11 cellular contexts compared by ENCODE assay signal in the genomic region with DNA sequence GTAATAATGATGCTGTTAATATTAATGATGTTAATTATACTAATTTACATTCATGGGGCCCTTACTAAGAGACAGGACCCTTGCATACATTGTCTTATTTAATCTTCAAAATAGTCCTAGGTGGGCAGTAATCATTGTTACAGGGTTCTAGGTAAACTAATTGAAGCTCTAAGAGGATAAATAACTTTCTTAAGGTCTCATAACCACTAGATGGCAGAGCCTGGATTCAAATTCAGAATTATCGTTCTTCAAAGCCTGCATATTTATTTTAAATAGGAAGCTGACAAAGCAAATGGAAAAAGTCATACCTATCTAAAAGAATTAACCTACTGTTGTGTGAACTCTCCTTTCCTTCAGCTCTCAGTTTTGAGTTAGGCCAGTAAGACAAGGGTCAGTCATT. TPM values are rescaled to one million over a fixed set of nuclear protein-coding genes. Genes with fewer than 3 reads are reported as not detected.
A peak's percentile ranks its signal among the peaks of the same experiment; 100 is the strongest.
DNase-seq lines count a peak whose midpoint lies in the region; ATAC-seq and TF ChIP-seq lines count a peak whose summit lies in the region.
"Had no signal": no experiment of that assay in that cellular context is flagged by ENCODE, and none has a peak within 500 bp of the region (broad histone marks: within the 10 kb centered on the region; RNA-seq: fewer than 3 reads in every experiment).

No MANE protein-coding gene starts in this region.

- no peaks in the 10 kb centered on the region for H3K27me3 ChIP-seq in psoas muscle (ENCODE audit: insufficient read depth in 3 of 3, low read length in 2 of 3)
- H3K27me3 ChIP-seq: colonic mucosa had no signal

- H3K9me3 Mint-ChIP-seq in activated naive CD8-positive, alpha-beta T cell treated with anti-CD3 and anti-CD28 coated beads, Interleukin-2, amount 50 U/mL, for 24 hours = no peaks in the 10 kb centered on the region

- no peak for TF ChIP-seq POLR2A in lower leg skin (IDR thresholded peaks at IDR 0.05)

- peaks cover 3% of the 10 kb centered on the region for H3K27me3 Mint-ChIP-seq in activated naive CD8-positive, alpha-beta T cell treated with anti-CD3 and anti-CD28 coated beads, Interleukin-2, amount 50 U/mL, for 24 hours
- H3K27me3 Mint-ChIP-seq: activated CD4-positive, alpha-beta memory T cell treated with anti-CD3 and anti-CD28 coated beads for 36 hours had no signal

- no peak overlapping the region for H3K27ac ChIP-seq in psoas muscle
- H3K27ac ChIP-seq: colonic mucosa had no signal

- intact Hi-C loops in psoas muscle (cut with DNase I) = no loop called here
- intact Hi-C loops in lower leg skin (cut with DNase I; ENCODE audit: low total_unique reads) = no loop called here

- no peaks in the 10 kb centered on the region for H3K36me3 Mint-ChIP-seq in activated naive CD8-positive, alpha-beta T cell treated with anti-CD3 and anti-CD28 coated beads, Interleukin-2, amount 50 U/mL, for 24 hours (ENCODE audit: low read depth)
- H3K36me3 Mint-ChIP-seq: activated CD4-positive, alpha-beta memory T cell treated with anti-CD3 and anti-CD28 coated beads for 36 hours had no signal

- no peak for ATAC-seq in psoas muscle
- ATAC-seq in activated naive CD8-positive, alpha-beta T cell treated with anti-CD3 and anti-CD28 coated beads, Interleukin-2, amount 50 U/mL, for 24 hours = no peak

- DNase-seq in SKM-1 treated with dmso at 0.1 percent for 144 hours (lab: John Stamatoyannopoulos, UW; ENCODE audit: unreplicated experiment) (peak; percentile 10), SKM-1 (lab: John Stamatoyannopoulos, UW; ENCODE audit: unreplicated experiment) (no peak), NCI-H748 treated with DMSO at 0.1 percent for 48 hours (lab: John Stamatoyannopoulos, UW) (peak; percentile 66), dermis blood vessel endothelial cell (peak; percentile 50), psoas muscle (no peak), lower leg skin (ENCODE audit: low spot score in 2 of 2) (no peak)
- DNase-seq in activated naive CD8-positive, alpha-beta T cell treated with anti-CD3 and anti-CD28 coated beads, Interleukin-2, amount 50 U/mL, for 24 hours = no peak
- DNase-seq in stimulated activated CD8-positive, alpha-beta memory T cell treated with anti-CD3 and anti-CD28 coated beads, Interleukin-4, amount 100 ng/mL, for 48 hours = no peak
- DNase-seq: activated CD4-positive, alpha-beta memory T cell treated with anti-CD3 and anti-CD28 coated beads for 36 hours; colonic mucosa; NCI-H2107 had no signal

- H3K4me3 ChIP-seq in psoas muscle = no peak overlapping the region
- H3K4me3 ChIP-seq in lower leg skin (ENCODE audit: low read depth, poor library complexity, severe bottlenecking) = no peak overlapping the region
- H3K4me3 ChIP-seq: colonic mucosa had no signal

- H3K36me3 ChIP-seq in psoas muscle (ENCODE audit: insufficient read depth in 1 of 2, low read depth in 1 of 2) = no peaks in the 10 kb centered on the region
- H3K36me3 ChIP-seq: colonic mucosa had no signal

- H3K27ac Mint-ChIP-seq in activated naive CD8-positive, alpha-beta T cell treated with anti-CD3 and anti-CD28 coated beads, Interleukin-2, amount 50 U/mL, for 24 hours = no peak overlapping the region
- H3K27ac Mint-ChIP-seq: activated CD4-positive, alpha-beta memory T cell treated with anti-CD3 and anti-CD28 coated beads for 36 hours had no signal

- H3K4me1 Mint-ChIP-seq in activated naive CD8-positive, alpha-beta T cell treated with anti-CD3 and anti-CD28 coated beads, Interleukin-2, amount 50 U/mL, for 24 hours = no peaks in the 10 kb centered on the region

- H3K4me3 Mint-ChIP-seq in activated naive CD8-positive, alpha-beta T cell treated with anti-CD3 and anti-CD28 coated beads, Interleukin-2, amount 50 U/mL, for 24 hours = no peak overlapping the region
- H3K4me3 Mint-ChIP-seq: activated CD4-positive, alpha-beta memory T cell treated with anti-CD3 and anti-CD28 coated beads for 36 hours had no signal

- TF ChIP-seq CTCF in psoas muscle (IDR thresholded peaks at IDR 0.05) (peak; percentile 22), lower leg skin (IDR thresholded peaks at IDR 0.05) (no peak)

- 39 to 53% (median 46%) methylated on average over 1 of the region's 1 CpG for WGBS in psoas muscle, 3 donors
- WGBS in lower leg skin, 2 donors = 18 to 21% methylated on average over 1 of the region's 1 CpG

- no peaks in the 10 kb centered on the region for H3K9me3 ChIP-seq in psoas muscle
- H3K9me3 ChIP-seq: colonic mucosa had no signal

- no peaks in the 10 kb centered on the region for H3K4me1 ChIP-seq in psoas muscle
- H3K4me1 ChIP-seq: colonic mucosa had no signal

RNA-seq across cellular contexts. Expression of a gene that starts 23.5 kb away (rescaled TPM):
- 6.1 and 9.7 TPM in 2 replicates for total RNA-seq in dermis blood vessel endothelial cell
- total RNA-seq in psoas muscle = under 1 TPM in 3 of 4 donors, not detected in 1; 0.07 to 0.20 (median 0.19) TPM
- polyA plus RNA-seq in psoas muscle = not detected
- total RNA-seq in lower leg skin = under 1 TPM in 2 of 4 donors, not detected in 2; 0.10 TPM
- total RNA-seq: activated CD4-positive, alpha-beta memory T cell treated with anti-CD3 and anti-CD28 coated beads for 36 hours; colonic mucosa had no signal

Comparison
In these comparisons a context has a peak if more than half of its experiments do, and no peak if none do; other contexts are left out.
1. DNase-seq: peak in SKM-1 treated with dmso at 0.1 percent for 144 hours (single experiment), NCI-H748 treated with DMSO at 0.1 percent for 48 hours (single experiment) and dermis blood vessel endothelial cell (single experiment); none in SKM-1 (single experiment), psoas muscle (0 of 2), activated naive CD8-positive, alpha-beta T cell treated with anti-CD3 and anti-CD28 coated beads, Interleukin-2, amount 50 U/mL, for 24 hours (single experiment), lower leg skin (0 of 2) and stimulated activated CD8-positive, alpha-beta memory T cell treated with anti-CD3 and anti-CD28 coated beads, Interleukin-4, amount 100 ng/mL, for 48 hours (single experiment).